8 cellular contexts compared by ENCODE assay signal in the genomic region with DNA sequence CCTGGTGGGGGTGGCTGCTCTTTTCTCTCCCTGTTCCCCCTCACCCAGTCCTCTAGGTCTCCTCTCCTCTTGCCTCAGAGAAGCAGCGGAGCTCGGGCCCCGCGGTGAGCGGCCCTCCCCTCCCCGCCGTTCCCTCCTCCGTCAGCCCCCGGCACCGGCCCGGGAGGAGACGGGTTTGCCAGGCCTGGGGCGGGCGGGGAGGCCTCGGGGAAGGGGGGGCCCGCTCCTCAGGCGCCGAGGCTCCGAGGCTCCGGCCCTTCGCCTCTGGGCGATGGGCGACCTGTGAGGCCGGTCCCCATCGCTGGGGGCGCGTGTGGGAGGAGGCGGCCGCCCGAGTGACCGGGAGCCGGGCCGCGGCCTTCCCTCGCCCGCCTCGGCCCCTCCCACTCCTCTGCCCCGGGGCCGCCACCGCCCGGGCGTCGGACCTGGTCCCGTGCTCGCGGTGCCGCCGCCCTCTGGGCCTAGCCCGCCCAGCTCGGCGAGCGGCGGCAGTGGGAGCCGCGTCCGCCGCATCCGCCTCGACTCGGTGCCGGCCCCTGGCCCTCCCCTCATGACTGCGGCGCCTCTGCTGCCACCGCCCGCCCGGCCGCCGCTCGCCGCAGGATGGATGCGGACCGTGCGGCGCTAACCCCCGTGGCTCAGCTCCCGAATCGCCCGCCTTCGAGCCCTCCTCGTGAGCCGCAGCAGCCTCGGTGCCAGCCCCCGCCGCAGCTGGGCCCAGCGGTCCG. TPM values are rescaled to one million over a fixed set of nuclear protein-coding genes. Genes with fewer than 3 reads are reported as not detected.
DNase-seq lines count a peak whose midpoint lies in the region; ATAC-seq, FAIRE-seq and TF ChIP-seq lines count a peak whose summit lies in the region.

No MANE protein-coding gene starts in this region.

- H3K4me3 ChIP-seq in cardiac fibroblast (replicated peaks in 1 of 2; ENCODE audit: low read depth in 2 of 2, low read length in 2 of 2) (peak overlapping the region; percentile 81 to 84), kidney (ENCODE audit: low read length in 2 of 2) (peak overlapping the region; percentile 70 to 82)

- no peaks in the 10 kb centered on the region for H3K9me3 ChIP-seq in CD4-positive, alpha-beta T cell (ENCODE audit: control insufficient read depth, low read length)
- no peaks in the 10 kb centered on the region for H3K9me3 ChIP-seq in kidney (ENCODE audit: control insufficient read depth in 1 of 2, low read length in 2 of 2)

- no peaks in the 10 kb centered on the region for H3K27me3 ChIP-seq in CD4-positive, alpha-beta T cell (ENCODE audit: control insufficient read depth, insufficient read depth, low read length)

- peak; percentile 28 for ATAC-seq in CD4-positive, alpha-beta T cell (ENCODE audit: poor library complexity)
- ATAC-seq in GM19035 (IDR thresholded peaks at IDR 0.05; ENCODE audit: unreplicated experiment) (peak; percentile 29), HG03196 (IDR thresholded peaks at IDR 0.05; ENCODE audit: unreplicated experiment) (peak; percentile 28), HG03565 (IDR thresholded peaks at IDR 0.05; ENCODE audit: unreplicated experiment) (no peak)

- H3K4me1 Mint-ChIP-seq in CD4-positive, alpha-beta T cell (ENCODE audit: low read depth), result peaks cover 26% of the 10 kb centered on the region

- H3K36me3 Mint-ChIP-seq in CD4-positive, alpha-beta T cell (ENCODE audit: low read depth), result peaks cover 25% of the 10 kb centered on the region

- DNase-seq in CD4-positive, alpha-beta T cell, result peak in 8 of 10 experiments; percentile 16 to 47 (median 31)
- DNase-seq in SW480 (ENCODE audit: low spot score) (peak; percentile 66), cardiac fibroblast (ENCODE audit: low read depth in 2 of 2) (peak; percentile 40 to 63), kidney (peak; percentile 89)
- peak; percentile 4 for DNase-seq in stimulated activated CD8-positive, alpha-beta memory T cell treated with anti-CD3 and anti-CD28 coated beads, Interleukin-12 subunit alpha, Interleukin-12 subunit beta, amount 100 ng/mL, for 1 hour (ENCODE audit: low read depth)

- H3K9me3 Mint-ChIP-seq in CD4-positive, alpha-beta T cell, result no peaks in the 10 kb centered on the region

- no peak for FAIRE-seq in kidney (lab: Jason Lieb, UNC)

- CTCF ChIA-PET in CD4-positive, alpha-beta T cell (lab: Charles Lee), result interaction anchor here (0.9 to 3.3 kb wide), 10 partner anchors 21 to 197 kb away, joined by 3 to 35 read pairs (median 8); a partner anchor contains a TSS

- POLR2A ChIA-PET in CD4-positive, alpha-beta T cell (lab: Charles Lee), result interaction anchor here (0.8 to 6.3 kb wide), 29 partner anchors 9 to 841 kb away, joined by 3 to 166 read pairs (median 11); a partner anchor contains a TSS

- H3K27ac ChIP-seq in CD4-positive, alpha-beta T cell (ENCODE audit: low read depth, low read length), result peak overlapping the region; percentile 87
- H3K27ac ChIP-seq in kidney (ENCODE audit: low read depth in 2 of 2, low read length in 2 of 2), result peak overlapping the region; percentile 86 to 97

- H3K27ac Mint-ChIP-seq in CD4-positive, alpha-beta T cell, result peak overlapping the region; percentile 87

- TF ChIP-seq CTCF in CD4-positive, alpha-beta T cell (IDR thresholded peaks at IDR 0.05), result no peak
- peak; percentile 1 for TF ChIP-seq CTCF in cardiac fibroblast (IDR thresholded peaks at IDR 0.05; ENCODE audit: low read depth, low read length)
- TF ChIP-seq CTCF in kidney (IDR thresholded peaks at IDR 0.05; ENCODE audit: borderline replicate concordance, extremely low read depth, insufficient read depth), result peak; percentile 3

- H3K4me1 ChIP-seq in kidney (ENCODE audit: control insufficient read depth in 1 of 2, insufficient read depth in 1 of 2, low read depth in 1 of 2, low read length in 2 of 2), result peaks cover 7 to 9% of the 10 kb centered on the region in 2 donors

- H3K4me3 Mint-ChIP-seq in CD4-positive, alpha-beta T cell, result peak overlapping the region; percentile 95

- no peaks in the 10 kb centered on the region for H3K27me3 Mint-ChIP-seq in CD4-positive, alpha-beta T cell

- intact Hi-C loops in CD4-positive, alpha-beta T cell (cut with DNase I, micrococcal nuclease), result loop anchor here (1.0 to 10.0 kb wide), 7 partner anchors 24 to 842 kb away; a partner anchor contains a TSS
- intact Hi-C loops in kidney (cut with DNase I), result no loop called here

- peak overlapping the region; percentile 76 to 79 for H3K9ac ChIP-seq in kidney (ENCODE audit: low read length in 2 of 2)

- no peaks in the 10 kb centered on the region for H3K36me3 ChIP-seq in kidney (ENCODE audit: control insufficient read depth in 1 of 2, insufficient read depth in 2 of 2, low read length in 2 of 2)

RNA-seq across cellular contexts. Expression of a gene that starts 0.5 kb away (rescaled TPM):
- total RNA-seq in CD4-positive, alpha-beta T cell, result 100 to 1,000 TPM; 193 to 198 TPM
- 173 TPM for total RNA-seq in kidney
- polyA plus RNA-seq in kidney (ENCODE audit: insufficient read depth, low read depth, low replicate concordance), result 40.2 TPM

Comparison
In these comparisons a context has a peak if more than half of its experiments do, and no peak if none do; other contexts are left out.
1. DNase-seq: peak in every context shown above with its lines; median percentile 89 in kidney; 66 in SW480; 52 in cardiac fibroblast; 31 in CD4-positive, alpha-beta T cell; 4 in stimulated activated CD8-positive, alpha-beta memory T cell treated with anti-CD3 and anti-CD28 coated beads, Interleukin-12 subunit alpha, Interleukin-12 subunit beta, amount 100 ng/mL, for 1 hour.